ENCODE assay signal across 20 cellular contexts in genomic region chr10:3494879-3495230, GRCh38.
DNase-seq lines count a peak whose midpoint lies in the region; ATAC-seq, FAIRE-seq and TF ChIP-seq lines count a peak whose summit lies in the region.
"Had no signal": no experiment of that assay in that cellular context is flagged by ENCODE, and none has a peak within 500 bp of the region (broad histone marks: within the 10 kb centered on the region; RNA-seq: fewer than 3 reads in every experiment).

No MANE protein-coding gene starts in this region.

- H3K27me3 ChIP-seq in left ventricle myocardium inferior (ENCODE audit: low read depth) (no peaks in the 10 kb centered on the region), parathyroid adenoma (ENCODE audit: control insufficient read depth, insufficient read depth, low read length) (no peaks in the 10 kb centered on the region), uterus (no peaks in the 10 kb centered on the region)
- H3K27me3 ChIP-seq: SJSA1 had no signal

- H3K4me2 ChIP-seq in parathyroid adenoma (ENCODE audit: low read length), result no peak overlapping the region
- H3K4me2 ChIP-seq: KMS-11 had no signal

- H3K4me3 ChIP-seq in left ventricle myocardium inferior (peak overlapping the region; percentile 52), parathyroid adenoma (ENCODE audit: low read depth, low read length) (no peak overlapping the region), uterus (peak overlapping the region; percentile 0 to 26)
- H3K4me3 ChIP-seq: SJSA1 had no signal

- TF ChIP-seq POLR2A in uterus (IDR thresholded peaks at IDR 0.05), result no peak

- H3K4me1 ChIP-seq in left ventricle myocardium inferior (peaks cover 20% of the 10 kb centered on the region), parathyroid adenoma (no peaks in the 10 kb centered on the region), uterus (no peaks in the 10 kb centered on the region)

- no peaks in the 10 kb centered on the region for H3K27me3 Mint-ChIP-seq in chondrocyte (ENCODE audit: low read depth)
- peaks cover 47% of the 10 kb centered on the region for H3K27me3 Mint-ChIP-seq in activated T-helper 2 cell treated with anti-CD3 and anti-CD28 coated beads, Interferon-gamma antibody, Interleukin-2, Interleukin-4, amounts not matched to agents 10 μg/mL and 5 μg/mL and 100 μg/mL, durations not matched to agents 14 hours and 24 hours and 36 hours (ENCODE audit: low read depth)

- no peak overlapping the region for H2AFZ ChIP-seq in parathyroid adenoma

- H3K36me3 Mint-ChIP-seq in chondrocyte (ENCODE audit: low read depth), result no peaks in the 10 kb centered on the region
- H3K36me3 Mint-ChIP-seq in activated T-helper 2 cell treated with anti-CD3 and anti-CD28 coated beads, Interferon-gamma antibody, Interleukin-2, Interleukin-4, amounts not matched to agents 10 μg/mL and 5 μg/mL and 100 μg/mL, durations not matched to agents 14 hours and 24 hours and 36 hours (ENCODE audit: low read depth), result no peaks in the 10 kb centered on the region
- H3K36me3 Mint-ChIP-seq: activated naive CD8-positive, alpha-beta T cell treated with anti-CD3 and anti-CD28 coated beads, Interleukin-2, amount 10 ng/mL, durations not matched to agents 7 days and 5 days had no signal

- H3K4me1 Mint-ChIP-seq in chondrocyte (ENCODE audit: low read depth), result peaks cover 52% of the 10 kb centered on the region
- no peaks in the 10 kb centered on the region for H3K4me1 Mint-ChIP-seq in activated T-helper 2 cell treated with anti-CD3 and anti-CD28 coated beads, Interferon-gamma antibody, Interleukin-2, Interleukin-4, amounts not matched to agents 10 μg/mL and 5 μg/mL and 100 μg/mL, durations not matched to agents 14 hours and 24 hours and 36 hours (ENCODE audit: low read depth)
- H3K4me1 Mint-ChIP-seq: activated naive CD8-positive, alpha-beta T cell treated with anti-CD3 and anti-CD28 coated beads, Interleukin-2, amount 10 ng/mL, durations not matched to agents 7 days and 5 days; B cell had no signal

- no peak for FAIRE-seq in RCC 7860 (lab: Jason Lieb, UNC)
- FAIRE-seq: bronchial epithelial cell, keratinocyte had no signal

- DNase-seq in chondrocyte (ENCODE audit: low spot score), result no peak
- no peak for DNase-seq in left ventricle myocardium inferior
- DNase-seq in uterus, result no peak
- DNase-seq in RCC 7860 (ENCODE audit: low spot score), result no peak
- DNase-seq in activated T-helper 2 cell treated with anti-CD3 and anti-CD28 coated beads, Interferon-gamma antibody, Interleukin-2, Interleukin-4, amounts not matched to agents 10 μg/mL and 5 μg/mL and 100 μg/mL, durations not matched to agents 14 hours and 24 hours and 36 hours (ENCODE audit: low spot score), result no peak
- DNase-seq in NCI-H446 (lab: John Stamatoyannopoulos, UW), result no peak
- DNase-seq: activated CD4-positive, CD25-positive, alpha-beta regulatory T cell; activated naive CD8-positive, alpha-beta T cell treated with anti-CD3 and anti-CD28 coated beads, Interleukin-2, amount 10 ng/mL, durations not matched to agents 7 days and 5 days; NCI-H1105; NCI-H2081 treated with DMSO at 0.1 percent for 48 hours; NCI-H510A; stimulated activated CD4-positive, alpha-beta T cell treated with anti-CD3 and anti-CD28 coated beads, Interleukin-2, amount 100 ng/mL, for 48 hours had no signal

- peak overlapping the region; percentile 78 for H3K27ac ChIP-seq in left ventricle myocardium inferior (replicated peaks)
- peak overlapping the region; percentile 41 for H3K27ac ChIP-seq in parathyroid adenoma
- peak overlapping the region; percentile 84 to 86 for H3K27ac ChIP-seq in uterus
- H3K27ac ChIP-seq: KMS-11, SJSA1 had no signal

- TF ChIP-seq CTCF in chondrocyte (IDR thresholded peaks at IDR 0.05) (no peak), left ventricle myocardium inferior (IDR thresholded peaks at IDR 0.05; ENCODE audit: borderline replicate concordance) (no peak), parathyroid adenoma (IDR thresholded peaks at IDR 0.05) (no peak), uterus (IDR thresholded peaks at IDR 0.05) (no peak)

- H3K9me3 Mint-ChIP-seq in chondrocyte (ENCODE audit: low read depth), result no peaks in the 10 kb centered on the region
- H3K9me3 Mint-ChIP-seq in activated T-helper 2 cell treated with anti-CD3 and anti-CD28 coated beads, Interferon-gamma antibody, Interleukin-2, Interleukin-4, amounts not matched to agents 10 μg/mL and 5 μg/mL and 100 μg/mL, durations not matched to agents 14 hours and 24 hours and 36 hours, result peaks cover 2% of the 10 kb centered on the region
- H3K9me3 Mint-ChIP-seq: activated naive CD8-positive, alpha-beta T cell treated with anti-CD3 and anti-CD28 coated beads, Interleukin-2, amount 10 ng/mL, durations not matched to agents 7 days and 5 days had no signal

- H3K9me3 ChIP-seq in left ventricle myocardium inferior (replicated peaks) (no peaks in the 10 kb centered on the region), parathyroid adenoma (ENCODE audit: control insufficient read depth, low read length) (no peaks in the 10 kb centered on the region), uterus (no peaks in the 10 kb centered on the region)
- H3K9me3 ChIP-seq: SJSA1 had no signal

- no peak for ATAC-seq in GM21529 (IDR thresholded peaks at IDR 0.05; ENCODE audit: unreplicated experiment)

- H3K4me3 Mint-ChIP-seq in chondrocyte (ENCODE audit: unreplicated experiment), result peak overlapping the region; percentile 58
- no peak overlapping the region for H3K4me3 Mint-ChIP-seq in activated T-helper 2 cell treated with anti-CD3 and anti-CD28 coated beads, Interferon-gamma antibody, Interleukin-2, Interleukin-4, amounts not matched to agents 10 μg/mL and 5 μg/mL and 100 μg/mL, durations not matched to agents 14 hours and 24 hours and 36 hours (ENCODE audit: low read depth)
- H3K4me3 Mint-ChIP-seq: activated naive CD8-positive, alpha-beta T cell treated with anti-CD3 and anti-CD28 coated beads, Interleukin-2, amount 10 ng/mL, durations not matched to agents 7 days and 5 days; B cell; T-helper 2 cell treated with Interferon-gamma antibody and Interleukin-4, amounts not matched to agents 5 μg/mL and 100 μg/mL, for 36 hours had no signal

- intact Hi-C loops in left ventricle myocardium inferior (cut with micrococcal nuclease), result no loop called here
- intact Hi-C loops in uterus (cut with DNase I; ENCODE audit: low total_unique reads), result no loop called here
- intact Hi-C loops in activated T-helper 2 cell treated with anti-CD3 and anti-CD28 coated beads, Interferon-gamma antibody, Interleukin-2, Interleukin-4, amounts not matched to agents 10 μg/mL and 5 μg/mL and 100 μg/mL, durations not matched to agents 14 hours and 24 hours and 36 hours (cut with micrococcal nuclease), result no loop called here

- no peak overlapping the region for H3K9ac ChIP-seq in parathyroid adenoma
- H3K9ac ChIP-seq: KMS-11 had no signal

- H3K36me3 ChIP-seq in left ventricle myocardium inferior (no peaks in the 10 kb centered on the region), parathyroid adenoma (ENCODE audit: control insufficient read depth, insufficient read depth, low read length) (no peaks in the 10 kb centered on the region), uterus (no peaks in the 10 kb centered on the region)
- H3K36me3 ChIP-seq: SJSA1 had no signal

- no peaks in the 10 kb centered on the region for H3K79me2 ChIP-seq in parathyroid adenoma

- peak overlapping the region; percentile 94 for H3K27ac Mint-ChIP-seq in chondrocyte (ENCODE audit: unreplicated experiment)
- no peak overlapping the region for H3K27ac Mint-ChIP-seq in activated T-helper 2 cell treated with anti-CD3 and anti-CD28 coated beads, Interferon-gamma antibody, Interleukin-2, Interleukin-4, amounts not matched to agents 10 μg/mL and 5 μg/mL and 100 μg/mL, durations not matched to agents 14 hours and 24 hours and 36 hours
- H3K27ac Mint-ChIP-seq: activated naive CD8-positive, alpha-beta T cell treated with anti-CD3 and anti-CD28 coated beads, Interleukin-2, amount 10 ng/mL, durations not matched to agents 7 days and 5 days; B cell; T-helper 2 cell treated with Interferon-gamma antibody and Interleukin-4, amounts not matched to agents 5 μg/mL and 100 μg/mL, for 36 hours had no signal
